Comparison of ENCODE assay signal across 1 cellular context in genomic region chr10:26486985-26487850, GRCh38.
TF ChIP-seq lines count a peak whose summit lies in the region.

No MANE protein-coding gene starts in this region.

TF ChIP-seq in GM12878, 131 proteins besides CTCF, POLR2A, EP300 and RAD21 (continued from another document and continues in another):
- TF ChIP-seq ZNF592 (IDR thresholded peaks at IDR 0.05) (no peak), RUNX3 (IDR thresholded peaks at IDR 0.05; ENCODE audit: low read length) (peak; percentile 74; the same call in 1 of the 2 replicates), SMAD5 (IDR thresholded peaks at IDR 0.05; ENCODE audit: low read depth) (no peak), ZBTB40 (IDR thresholded peaks at IDR 0.05; ENCODE audit: borderline replicate concordance) (no peak), TCF3 (IDR thresholded peaks at IDR 0.05; ENCODE audit: borderline replicate concordance, insufficient read depth, low read depth, low read length) (0 out of 2 replicates have a peak, but pooled peaks have one; percentile 52), HCFC1 (IDR thresholded peaks at IDR 0.05; ENCODE audit: low read length) (no peak), PKNOX1 (IDR thresholded peaks at IDR 0.05) (no peak), MTA3 (IDR thresholded peaks at IDR 0.05; ENCODE audit: borderline replicate concordance, low read length) (peak; percentile 74; the same call in 1 of the 2 replicates), TCF12 (IDR thresholded peaks at IDR 0.05; ENCODE audit: low read depth, low read length) (peak; percentile 62; the same call in 1 of the 2 replicates), RELA (IDR thresholded peaks at IDR 0.05; ENCODE audit: borderline replicate concordance, partially characterized antibody) (peak; percentile 62), PML (IDR thresholded peaks at IDR 0.05; ENCODE audit: low read length) (peak; percentile 53; the same call in 1 of the 2 replicates), SREBF1 (IDR thresholded peaks at IDR 0.05; ENCODE audit: low read length) (no peak), ATF3 (IDR thresholded peaks at IDR 0.05; ENCODE audit: borderline replicate concordance, extremely low read depth, low read depth, low read length) (no peak), KLF5 (IDR thresholded peaks at IDR 0.05; ENCODE audit: partially characterized antibody) (no peak), ZSCAN29 (IDR thresholded peaks at IDR 0.05) (no peak), BCLAF1 (IDR thresholded peaks at IDR 0.05) (no peak), KAT2A (conservative IDR thresholded peaks at IDR 0.05; ENCODE audit: control insufficient read depth, low read depth, low read length) (no peak), POU2F2 (IDR thresholded peaks at IDR 0.05; ENCODE audit: borderline replicate concordance, low read depth, low read length) (0 out of 3 replicates have a peak, but pooled peaks have one; percentile 12), CHD4 (IDR thresholded peaks at IDR 0.05) (no peak), CEBPB (IDR thresholded peaks at IDR 0.05; ENCODE audit: borderline replicate concordance in 1 of 2, low read depth in 2 of 2, low read length in 2 of 2) (no peak), ZNF217 (IDR thresholded peaks at IDR 0.05) (no peak), IRF5 (IDR thresholded peaks at IDR 0.05; ENCODE audit: borderline replicate concordance) (no peak), ATF7 (IDR thresholded peaks at IDR 0.05; ENCODE audit: low read depth) (peak; percentile 91), BHLHE40 (IDR thresholded peaks at IDR 0.05; ENCODE audit: borderline replicate concordance in 1 of 2, low read depth in 2 of 2, low read length in 1 of 2) (peak; percentile 87 to 88), SUPT20H (IDR thresholded peaks at IDR 0.05; ENCODE audit: borderline replicate concordance, control insufficient read depth, low read depth, low read length) (no peak), MLLT1 (IDR thresholded peaks at IDR 0.05) (peak; percentile 50; the same call in 1 of the 2 replicates), EGR1 (IDR thresholded peaks at IDR 0.05; ENCODE audit: borderline replicate concordance in 1 of 2, low read depth in 2 of 2, low read length in 2 of 2) (no peak), PAX8 (IDR thresholded peaks at IDR 0.05) (no peak), E2F4 (IDR thresholded peaks at IDR 0.05; ENCODE audit: low read depth, low read length) (no peak), RELB (IDR thresholded peaks at IDR 0.05; ENCODE audit: low read depth) (peak; percentile 91), HDAC2 (IDR thresholded peaks at IDR 0.05) (no peak), GABPA (IDR thresholded peaks at IDR 0.05; ENCODE audit: low read depth) (no peak; the same call in 1 of the 2 replicates), MAX (IDR thresholded peaks at IDR 0.05; ENCODE audit: low read depth, low read length) (no peak), IKZF2 (IDR thresholded peaks at IDR 0.05) (peak; percentile 96 to 98), NRF1 (conservative IDR thresholded peaks at IDR 0.05; ENCODE audit: low read depth, low read length) (no peak), HSF1 (IDR thresholded peaks at IDR 0.05; ENCODE audit: low read depth, low read length) (no peak), IKZF1 (conservative IDR thresholded peaks at IDR 0.05) (peak; percentile 90)
